Comparison of ENCODE assay signal across 14 cellular contexts in genomic region chr7:154914580-154915380, GRCh38.
DNase-seq lines count a peak whose midpoint lies in the region; ATAC-seq and TF ChIP-seq lines count a peak whose summit lies in the region.
"Had no signal": no experiment of that assay in that cellular context is flagged by ENCODE, and none has a peak within 500 bp of the region (broad histone marks: within the 10 kb centered on the region; RNA-seq: fewer than 3 reads in every experiment).

No MANE protein-coding gene starts in this region.

- no peak overlapping the region for H3K27ac Mint-ChIP-seq in memory B cell
- H3K27ac Mint-ChIP-seq in type B pancreatic cell: no peak overlapping the region
- H3K27ac Mint-ChIP-seq: activated CD4-positive, alpha-beta memory T cell treated with anti-CD3 and anti-CD28 coated beads, Interleukin-2, amount 10 ng/mL, durations not matched to agents 7 days and 5 days; effector memory CD8-positive, alpha-beta T cell had no signal

- H3K4me3 Mint-ChIP-seq in memory B cell (peak overlapping the region; percentile 56), type B pancreatic cell (no peak overlapping the region)

- H3K9me3 Mint-ChIP-seq in memory B cell: peaks cover 2% of the 10 kb centered on the region
- peaks cover 5% of the 10 kb centered on the region for H3K9me3 Mint-ChIP-seq in type B pancreatic cell

- ATAC-seq in right cardiac atrium (no peak), Right ventricle myocardium superior (ENCODE audit: poor library complexity) (no peak), memory B cell (ENCODE audit: low read depth) (peak; percentile 25), GM19324 (IDR thresholded peaks at IDR 0.05; ENCODE audit: low FRiP score, unreplicated experiment) (no peak)

- DNase-seq in right cardiac atrium (peak in 2 of 3 donors; percentile 45 to 48), Right ventricle myocardium superior (no peak), memory B cell (ENCODE audit: low spot score in 2 of 2) (peak in 1 of 2 donors; percentile 27), type B pancreatic cell (ENCODE audit: extremely low spot score, unreplicated experiment) (no peak), GM20000 (ENCODE audit: low spot score) (no peak), T1000 (lab: John Stamatoyannopoulos, UW) (no peak)
- DNase-seq: activated CD4-positive, alpha-beta memory T cell treated with anti-CD3 and anti-CD28 coated beads, Interleukin-2, amount 10 ng/mL, durations not matched to agents 7 days and 5 days; effector memory CD8-positive, alpha-beta T cell; NCI-H1436; NCI-H510A treated with DMSO at 0.1 percent for 48 hours; stimulated activated CD4-positive, alpha-beta T cell treated with anti-CD3 and anti-CD28 coated beads, Interleukin-2, amount 100 ng/mL, for 48 hours had no signal

- no peaks in the 10 kb centered on the region for H3K27me3 ChIP-seq in right cardiac atrium (ENCODE audit: control insufficient read depth, insufficient read depth)

- no peaks in the 10 kb centered on the region for H3K9me3 ChIP-seq in right cardiac atrium (ENCODE audit: control insufficient read depth, low read length)

- H3K4me1 ChIP-seq in right cardiac atrium (ENCODE audit: control insufficient read depth, insufficient read depth, low read length): no peaks in the 10 kb centered on the region

- H3K27ac ChIP-seq in right cardiac atrium (ENCODE audit: low read length) (no peak overlapping the region), VCaP (no peak overlapping the region)
- H3K27ac ChIP-seq: RWPE1 had no signal

- H3K36me3 Mint-ChIP-seq in memory B cell (peaks cover 3% of the 10 kb centered on the region), type B pancreatic cell (no peaks in the 10 kb centered on the region)

- intact Hi-C loops in right cardiac atrium (cut with DNase I) (loop anchor here in 1 of 4 donors (10.0 kb wide), 1 partner anchor 440 kb away; no protein-coding TSS in a partner anchor), Right ventricle myocardium superior (cut with DNase I) (no loop called here)

- WGBS in right cardiac atrium: 51% methylated on average over 41 of the region's 41 CpGs

- no peak overlapping the region for H3K4me3 ChIP-seq in right cardiac atrium (ENCODE audit: low read length)

- TF ChIP-seq CTCF in VCaP (conservative IDR thresholded peaks at IDR 0.05) (peak; percentile 21), type B pancreatic cell (conservative IDR thresholded peaks at IDR 0.05) (peak; percentile 22), GM20000 (IDR thresholded peaks at IDR 0.05; ENCODE audit: extremely low read depth, missing control alignments) (no peak)

- H3K27me3 Mint-ChIP-seq in memory B cell (peaks cover 13% of the 10 kb centered on the region), type B pancreatic cell (peaks cover 11% of the 10 kb centered on the region)

- H3K4me1 Mint-ChIP-seq in memory B cell (peaks cover 5% of the 10 kb centered on the region), type B pancreatic cell (ENCODE audit: unreplicated experiment) (no peaks in the 10 kb centered on the region)

Comparison
In these comparisons a context has a peak if more than half of its experiments do, and no peak if none do; other contexts are left out.
1. DNase-seq: peak in right cardiac atrium (2 of 3); none in Right ventricle myocardium superior (single experiment), type B pancreatic cell (single experiment), GM20000 (single experiment) and T1000 (single experiment).